In genomic region chr4:89493367-89493766, GRCh38 we compare ENCODE assay signal across 29 cellular contexts.
A peak's percentile ranks its signal among the peaks of the same experiment; 100 is the strongest.
DNase-seq lines count a peak whose midpoint lies in the region; ATAC-seq, FAIRE-seq and TF ChIP-seq lines count a peak whose summit lies in the region.
"Had no signal": no experiment of that assay in that cellular context is flagged by ENCODE, and none has a peak within 500 bp of the region (broad histone marks: within the 10 kb centered on the region; RNA-seq: fewer than 3 reads in every experiment).

No MANE protein-coding gene starts in this region.

- no peak for TF ChIP-seq RAD21 in A549 (conservative IDR thresholded peaks at IDR 0.05 in 1 of 2, IDR thresholded peaks at IDR 0.05 in 1 of 2)
- TF ChIP-seq RAD21 in K562 (CRISPR knock-in tag; conservative IDR thresholded peaks at IDR 0.05 in 1 of 2, IDR thresholded peaks at IDR 0.05 in 1 of 2), result no peak
- TF ChIP-seq RAD21 in HepG2 (CRISPR knock-in tag; IDR thresholded peaks at IDR 0.05), result no peak

- no peak overlapping the region for H3K4me3 Mint-ChIP-seq in H9
- H3K4me3 Mint-ChIP-seq: B cell; CD8-positive, alpha-beta T cell had no signal

- peak overlapping the region; percentile 31; the same call in 1 of the 3 replicates for H3K4me2 ChIP-seq in A549
- H3K4me2 ChIP-seq in H9 (ENCODE audit: insufficient read depth, insufficient read length, low read length), result no peak overlapping the region
- no peak overlapping the region for H3K4me2 ChIP-seq in K562 (ENCODE audit: insufficient read depth, low read length)
- H3K4me2 ChIP-seq in hepatocyte, result no peak overlapping the region
- no peak overlapping the region for H3K4me2 ChIP-seq in HepG2 (ENCODE audit: low read depth, low read length)
- H3K4me2 ChIP-seq: KMS-11, SK-N-SH had no signal

- H3K56ac ChIP-seq in H9 (ENCODE audit: insufficient read length, low read depth, low read length), result no peak overlapping the region

- 80% methylated on average over 3 of the region's 3 CpGs for WGBS in A549 (ENCODE audit: missing lambda C conversion rate)
- no CpG with 5 or more reads among the region's 3 CpGs for WGBS in H9 (ENCODE audit: extremely low coverage, insufficient read length, low lambda C conversion rate)
- WGBS in K562 (ENCODE audit: insufficient coverage, low coverage, missing lambda C conversion rate), result 1% methylated on average over 3 of the region's 3 CpGs
- WGBS in hepatocyte (ENCODE audit: low lambda C conversion rate, missing lambda C conversion rate), result 88% methylated on average over 3 of the region's 3 CpGs
- 0% methylated on average over 3 of the region's 3 CpGs for WGBS in HepG2 (ENCODE audit: low lambda C conversion rate)

- POLR2A ChIA-PET in A549 (lab: Yijun Ruan, JAX) (no interaction called here), K562 (lab: Yijun Ruan, JAX) (no interaction called here), HepG2 (lab: Yijun Ruan, JAX) (no interaction called here)

- TF ChIP-seq CTCF in A549 (IDR thresholded peaks at IDR 0.05), result no peak
- no peak for TF ChIP-seq CTCF in H9 (conservative IDR thresholded peaks at IDR 0.05)
- TF ChIP-seq CTCF in K562 (IDR thresholded peaks at IDR 0.05 in 2 of 3, conservative IDR thresholded peaks at IDR 0.05 in 1 of 3; ENCODE audit: insufficient read depth in 2 of 3, low read depth in 1 of 3, low read length in 3 of 3), result no peak
- TF ChIP-seq CTCF in hepatocyte (IDR thresholded peaks at IDR 0.05; ENCODE audit: poor library complexity), result no peak
- TF ChIP-seq CTCF in HepG2 (CRISPR knock-in tag; IDR thresholded peaks at IDR 0.05), result no peak

- no peak overlapping the region for H3K4ac ChIP-seq in H9 (ENCODE audit: low read depth, low read length)

- no peaks in the 10 kb centered on the region for H3K79me1 ChIP-seq in H9 (ENCODE audit: insufficient read depth, low read depth, low read length, poor library complexity, severe bottlenecking)

- no peak overlapping the region for H3K18ac ChIP-seq in H9 (ENCODE audit: insufficient read length, low read depth, low read length)

- H4K20me1 ChIP-seq in H9 (ENCODE audit: control insufficient read depth, insufficient read depth, insufficient read length), result no peaks in the 10 kb centered on the region
- no peaks in the 10 kb centered on the region for H4K20me1 ChIP-seq in K562 (replicated peaks; ENCODE audit: control insufficient read depth, insufficient read depth, low read length)
- no peaks in the 10 kb centered on the region for H4K20me1 ChIP-seq in hepatocyte (ENCODE audit: insufficient read depth, poor library complexity, severe bottlenecking)
- H4K20me1 ChIP-seq in HepG2 (ENCODE audit: insufficient read depth, low read length), result no peaks in the 10 kb centered on the region

- no peak overlapping the region for H2BK12ac ChIP-seq in H9 (ENCODE audit: insufficient read length, low read depth, low read length)

- DNase-seq in A549 (ENCODE audit: low read depth in 1 of 2, low spot score in 1 of 2) (no peak), H9 (no peak), K562 (ENCODE audit: extremely low read depth in 1 of 4, low spot score in 3 of 4) (no peak), hepatocyte (ENCODE audit: low spot score) (no peak), T1000 (lab: John Stamatoyannopoulos, UW) (no peak), GF-D8 (lab: John Stamatoyannopoulos, UW) (no peak), foreskin melanocyte (no peak), HepG2 (ENCODE audit: low spot score) (no peak)
- DNase-seq: 8988T; Caco-2; CD8-positive, alpha-beta T cell; DMS 273 treated with DMSO at 0.1 percent for 48 hours; DMS79 treated with DMSO at 0.1 percent for 48 hours; H7; NCI-H1048; NCI-H1417; NCI-H1694; NCI-H2029 treated with DMSO at 0.1 percent for 48 hours; NCI-H446 treated with DMSO at 0.1 percent for 48 hours; NCI-H526; NCI-H82; RPMI8226; SHP77 treated with DMSO at 0.1 percent for 48 hours; SK-N-SH had no signal

- in situ Hi-C loops in K562 (cut with MboI) (no loop called here), HepG2 (cut with HindIII; ENCODE audit: extremely low pct_ligation_motif_present, low pct_unique_long_range_greater_than_20kb) (no loop called here)

- no peaks in the 10 kb centered on the region for H3K9me2 ChIP-seq in hepatocyte (replicated peaks; ENCODE audit: insufficient read depth)
- H3K9me2 ChIP-seq: SK-N-SH had no signal

- H3K23me2 ChIP-seq in H9 (ENCODE audit: insufficient read length, low read depth, low read length, poor library complexity, severe bottlenecking), result no peaks in the 10 kb centered on the region

- H2BK15ac ChIP-seq in H9 (ENCODE audit: low read depth, low read length), result no peak overlapping the region

- intact Hi-C loops in K562 (cut with micrococcal nuclease), result no loop called here
- intact Hi-C loops in HepG2 (cut with micrococcal nuclease; ENCODE audit: unreplicated experiment), result no loop called here

- no peak overlapping the region for H2AK5ac ChIP-seq in H9 (ENCODE audit: insufficient read length, low read length)

- no peak overlapping the region for H3K9ac ChIP-seq in H9 (ENCODE audit: extremely low read depth, insufficient read length, low read length)
- H3K9ac ChIP-seq in K562 (ENCODE audit: insufficient read depth in 1 of 2, low read depth in 2 of 2, low read length in 2 of 2), result no peak overlapping the region
- H3K9ac ChIP-seq in HepG2 (ENCODE audit: insufficient read depth, low read depth, low read length), result no peak overlapping the region
- H3K9ac ChIP-seq: KMS-11, SK-N-SH had no signal

- no peak overlapping the region for H3K27ac Mint-ChIP-seq in H9
- H3K27ac Mint-ChIP-seq: B cell; CD8-positive, alpha-beta T cell had no signal

- H4K8ac ChIP-seq in H9 (replicated peaks; ENCODE audit: insufficient read length, low read depth, low read length), result no peak overlapping the region

- H3T11ph ChIP-seq in H9 (ENCODE audit: low read length), result no peak overlapping the region

- FAIRE-seq in A549 (lab: Jason Lieb, UNC), result no peak
- FAIRE-seq in K562 (lab: Jason Lieb, UNC), result no peak
- FAIRE-seq in HepG2 (lab: Jason Lieb, UNC), result no peak
- FAIRE-seq: GM12892, HTR-8/SVneo had no signal

- H3K79me2 ChIP-seq in H9 (ENCODE audit: insufficient read depth, low read length) (no peaks in the 10 kb centered on the region), K562 (ENCODE audit: control insufficient read depth, insufficient read depth, low read length) (no peaks in the 10 kb centered on the region), hepatocyte (no peaks in the 10 kb centered on the region), HepG2 (ENCODE audit: insufficient read depth, low read length) (no peaks in the 10 kb centered on the region)

- H3K9me3 ChIP-seq in A549 (no peaks in the 10 kb centered on the region), H9 (ENCODE audit: control insufficient read depth, low read depth, low read length) (no peaks in the 10 kb centered on the region), K562 (replicated peaks; ENCODE audit: control insufficient read depth, insufficient read depth, low read depth, low read length) (no peaks in the 10 kb centered on the region), hepatocyte (ENCODE audit: low read depth) (no peaks in the 10 kb centered on the region), HepG2 (ENCODE audit: low read length) (no peaks in the 10 kb centered on the region)
- H3K9me3 ChIP-seq: Caco-2, SK-N-SH had no signal

- no peak overlapping the region for H3K14ac ChIP-seq in H9 (ENCODE audit: insufficient read depth, low read length)

- H2BK120ac ChIP-seq in H9 (ENCODE audit: low read depth, low read length, poor library complexity, severe bottlenecking), result peak overlapping the region; percentile 1

- H3K27me3 ChIP-seq in H9 (ENCODE audit: insufficient read depth, low read length) (no peaks in the 10 kb centered on the region), K562 (ENCODE audit: control insufficient read depth in 2 of 2, insufficient read depth in 2 of 2, low read length in 2 of 2) (no peaks in the 10 kb centered on the region), hepatocyte (no peaks in the 10 kb centered on the region), HepG2 (ENCODE audit: control insufficient read depth in 1 of 2, insufficient read depth in 2 of 2, low read length in 2 of 2) (no peaks in the 10 kb centered on the region; a peak in 1 of 5 replicates)

- CTCF ChIA-PET in A549 (lab: Yijun Ruan, JAX) (no interaction called here), K562 (lab: Yijun Ruan, JAX; ENCODE audit: low intra/inter-chr PET ratio) (no interaction called here), HepG2 (lab: Yijun Ruan, JAX; ENCODE audit: low intra/inter-chr PET ratio, low total read pairs) (no interaction called here)

- BruUV-seq in K562 (replicated peaks; lab: Mats Ljungman, UMichigan) (no TSS peak), HepG2 (replicated peaks; lab: Mats Ljungman, UMichigan) (no TSS peak)

- no peak overlapping the region for H4K91ac ChIP-seq in H9 (ENCODE audit: insufficient read length, low read depth, low read length)

- H3K36me3 ChIP-seq in K562 (ENCODE audit: control insufficient read depth, insufficient read depth, low read length), result no peaks in the 10 kb centered on the region
- H3K36me3 ChIP-seq in hepatocyte (replicated peaks; ENCODE audit: insufficient read depth, low read depth), result no peaks in the 10 kb centered on the region
- H3K36me3 ChIP-seq in HepG2 (replicated peaks in 1 of 2; ENCODE audit: control insufficient read depth in 1 of 2, insufficient read depth in 2 of 2, low read length in 2 of 2), result no peaks in the 10 kb centered on the region

- no peak overlapping the region for H2BK5ac ChIP-seq in H9 (ENCODE audit: insufficient read length, low read length)

- H4K5ac ChIP-seq in H9 (ENCODE audit: insufficient read length, low read depth, low read length), result no peak overlapping the region

- no peak for TF ChIP-seq POLR2A in A549 (IDR thresholded peaks at IDR 0.05; ENCODE audit: low read length)
- TF ChIP-seq POLR2A in K562 (conservative IDR thresholded peaks at IDR 0.05), result no peak
- no peak for TF ChIP-seq POLR2A in HepG2 (IDR thresholded peaks at IDR 0.05; ENCODE audit: insufficient read depth in 1 of 2, low read depth in 2 of 2, low read length in 2 of 2)

- TF ChIP-seq EP300 in A549 (IDR thresholded peaks at IDR 0.05) (no peak), K562 (IDR thresholded peaks at IDR 0.05; ENCODE audit: low read length) (no peak), HepG2 (IDR thresholded peaks at IDR 0.05; ENCODE audit: low read depth in 2 of 2, low read length in 2 of 2) (no peak), HepG2 (CRISPR knock-in tag; IDR thresholded peaks at IDR 0.05; ENCODE audit: borderline replicate concordance) (no peak)

- H3K27me3 Mint-ChIP-seq in H9 (ENCODE audit: low read depth), result no peaks in the 10 kb centered on the region
- H3K27me3 Mint-ChIP-seq: B cell had no signal

- H3K4me1 Mint-ChIP-seq in H9, result peaks cover 27 to 29% of the 10 kb centered on the region in 2 experiments

- H3K27ac ChIP-seq in A549, result peak overlapping the region; percentile 27 to 48; a peak in 1 of 6 replicates
- H3K27ac ChIP-seq in H9 (ENCODE audit: insufficient read length, low read depth, low read length), result no peak overlapping the region
- no peak overlapping the region for H3K27ac ChIP-seq in K562 (ENCODE audit: extremely low read depth, low read depth, low read length)
- peak overlapping the region; percentile 9 for H3K27ac ChIP-seq in hepatocyte
- no peak overlapping the region for H3K27ac ChIP-seq in HepG2 (ENCODE audit: extremely low read length, insufficient read depth, low read length)
- H3K27ac ChIP-seq: C4-2B, KMS-11 had no signal

- H3K4me3 ChIP-seq in A549 (no peak overlapping the region), K562 (no peak overlapping the region), hepatocyte (no peak overlapping the region), HepG2 (replicated peaks in 1 of 3; ENCODE audit: insufficient read depth in 1 of 3, low read depth in 2 of 3, low read length in 3 of 3) (no peak overlapping the region)

- H2AFZ ChIP-seq in H9 (ENCODE audit: low read length) (no peak overlapping the region), K562 (ENCODE audit: low read depth, low read length) (no peak overlapping the region), hepatocyte (no peak overlapping the region), HepG2 (ENCODE audit: low read length) (no peak overlapping the region)

- H3K36me3 Mint-ChIP-seq in H9 (ENCODE audit: insufficient read depth in 1 of 3, low read depth in 3 of 3), result peaks cover 4 to 15% (median 5%) of the 10 kb centered on the region in 3 experiments; a peak in 5 of 7 replicates
- H3K36me3 Mint-ChIP-seq: CD8-positive, alpha-beta T cell had no signal

- ATAC-seq in A549 (no peak), K562 (no peak), HepG2 (no peak)
- ATAC-seq: CD8-positive, alpha-beta T cell had no signal

- no peaks in the 10 kb centered on the region; a peak in 2 of 5 replicates for H3K9me3 Mint-ChIP-seq in H9
- H3K9me3 Mint-ChIP-seq: CD8-positive, alpha-beta T cell had no signal

- H2BK20ac ChIP-seq in H9 (ENCODE audit: low read depth, low read length, poor library complexity, severe bottlenecking), result no peak overlapping the region

- peaks cover 18% of the 10 kb centered on the region; the same call in 2 of the 3 replicates for H3K4me1 ChIP-seq in A549
- H3K4me1 ChIP-seq in H9 (ENCODE audit: insufficient read depth, low read length), result peaks cover 3% of the 10 kb centered on the region; the same call in 1 of the 2 replicates
- no peaks in the 10 kb centered on the region for H3K4me1 ChIP-seq in K562 (replicated peaks in 1 of 2; ENCODE audit: control insufficient read depth in 2 of 2, insufficient read depth in 2 of 2, low read length in 2 of 2)
- peaks cover 4% of the 10 kb centered on the region for H3K4me1 ChIP-seq in hepatocyte (ENCODE audit: insufficient read depth)
- no peaks in the 10 kb centered on the region for H3K4me1 ChIP-seq in HepG2 (ENCODE audit: insufficient read depth, low read length)
- H3K4me1 ChIP-seq: Caco-2 had no signal

- H3K23ac ChIP-seq in H9 (ENCODE audit: insufficient read length, low read depth, low read length), result no peak overlapping the region

- H3K9me1 ChIP-seq in K562 (ENCODE audit: control insufficient read depth, insufficient read depth, low read length), result no peaks in the 10 kb centered on the region

Comparison
In these comparisons a context has a peak if more than half of its experiments do, and no peak if none do; other contexts are left out.
1. H3K27ac ChIP-seq: peak in A549 (2 of 2) and hepatocyte (single experiment); none in H9 (single experiment), K562 (single experiment) and HepG2 (single experiment).